ENCODE assay signal across 17 cellular contexts in genomic region chr2:196372811-196373664, GRCh38.
A peak's percentile ranks its signal among the peaks of the same experiment; 100 is the strongest.
DNase-seq lines count a peak whose midpoint lies in the region; ATAC-seq and TF ChIP-seq lines count a peak whose summit lies in the region.
"Had no signal": no experiment of that assay in that cellular context is flagged by ENCODE, and none has a peak within 500 bp of the region (broad histone marks: within the 10 kb centered on the region; RNA-seq: fewer than 3 reads in every experiment).

No MANE protein-coding gene starts in this region.

- WGBS in thyroid gland, 2 donors: 59 to 68% methylated on average over 6 of the region's 6 CpGs

- in situ Hi-C loops in astrocyte of the spinal cord (cut with HindIII; ENCODE audit: low sequenced_read_pairs): no loop called here

- H3K4me1 ChIP-seq in thyroid gland: no peaks in the 10 kb centered on the region
- H3K4me1 ChIP-seq: foreskin keratinocyte had no signal

- DNase-seq in astrocyte of the spinal cord (ENCODE audit: low read depth, low spot score): peak; percentile 15
- peak; percentile 75 for DNase-seq in fibroblast of the aortic adventitia (ENCODE audit: low read depth)
- no peak for DNase-seq in mesothelial cell of epicardium (ENCODE audit: low spot score in 2 of 2, unreplicated experiment in 2 of 2)
- no peak for DNase-seq in thyroid gland
- no peak for DNase-seq in ureter (ENCODE audit: low spot score)
- DNase-seq in substantia nigra (lab: John Stamatoyannopoulos, UW): no peak
- DNase-seq: AML-193; foreskin keratinocyte; MG63; NCI-H1930; NCI-H510A; nucleus accumbens; stimulated activated naive CD4-positive, alpha-beta T cell had no signal

- H3K4me3 ChIP-seq in astrocyte of the spinal cord (ENCODE audit: low read depth, low read length): no peak overlapping the region
- no peak overlapping the region for H3K4me3 ChIP-seq in fibroblast of the aortic adventitia (ENCODE audit: low read depth, low read length)
- H3K4me3 ChIP-seq in thyroid gland (replicated peaks in 1 of 3): no peak overlapping the region
- H3K4me3 ChIP-seq: MG63 had no signal

- H3K27me3 ChIP-seq in thyroid gland: no peaks in the 10 kb centered on the region
- H3K27me3 ChIP-seq: foreskin keratinocyte, MG63 had no signal

- peaks cover 13% of the 10 kb centered on the region for H3K36me3 Mint-ChIP-seq in mesothelial cell of epicardium

- peak overlapping the region in 2 of 3 donors; percentile 4 to 29 for H3K27ac ChIP-seq in thyroid gland
- H3K27ac ChIP-seq in substantia nigra (ENCODE audit: low read depth, low read length, poor library complexity, severe bottlenecking): no peak overlapping the region
- H3K27ac ChIP-seq: foreskin keratinocyte, VCaP had no signal

- H3K4me3 Mint-ChIP-seq in mesothelial cell of epicardium: no peak overlapping the region
- H3K4me3 Mint-ChIP-seq: activated T-helper 17 cell treated with anti-CD3 and anti-CD28 coated beads, Interleukin-2, amount 50 U/mL, for 72 hours had no signal

- intact Hi-C loops in thyroid gland (cut with DNase I): no loop called here

- no peak for TF ChIP-seq POLR2A in thyroid gland (IDR thresholded peaks at IDR 0.05)

- no peak for ATAC-seq in GM21528 (IDR thresholded peaks at IDR 0.05; ENCODE audit: low FRiP score, unreplicated experiment)
- ATAC-seq: activated T-helper 17 cell treated with anti-CD3 and anti-CD28 coated beads, Interleukin-2, amount 50 U/mL, for 72 hours; foreskin keratinocyte; HCT116 had no signal

- no peaks in the 10 kb centered on the region for H3K36me3 ChIP-seq in thyroid gland
- H3K36me3 ChIP-seq: MG63 had no signal

- H3K9me3 Mint-ChIP-seq in mesothelial cell of epicardium: peaks cover 14% of the 10 kb centered on the region

- no peaks in the 10 kb centered on the region for H3K27me3 Mint-ChIP-seq in mesothelial cell of epicardium (ENCODE audit: low read depth)

- H3K4me1 Mint-ChIP-seq in mesothelial cell of epicardium: peaks cover 19% of the 10 kb centered on the region

- TF ChIP-seq CTCF in astrocyte of the spinal cord (IDR thresholded peaks at IDR 0.05; ENCODE audit: low read depth, low read length): no peak
- TF ChIP-seq CTCF in fibroblast of the aortic adventitia (IDR thresholded peaks at IDR 0.05; ENCODE audit: insufficient read depth, low read length): no peak
- no peak for TF ChIP-seq CTCF in mesothelial cell of epicardium (IDR thresholded peaks at IDR 0.05; ENCODE audit: unreplicated experiment)
- no peak for TF ChIP-seq CTCF in thyroid gland (IDR thresholded peaks at IDR 0.05)

- no peaks in the 10 kb centered on the region for H3K9me3 ChIP-seq in thyroid gland

- peak overlapping the region; percentile 64 for H3K27ac Mint-ChIP-seq in mesothelial cell of epicardium
- H3K27ac Mint-ChIP-seq: activated T-helper 17 cell treated with anti-CD3 and anti-CD28 coated beads, Interleukin-2, amount 50 U/mL, for 72 hours had no signal

Comparison
In these comparisons a context has a peak if more than half of its experiments do, and no peak if none do; other contexts are left out.
1. DNase-seq: peak in astrocyte of the spinal cord (single experiment) and fibroblast of the aortic adventitia (single experiment); none in mesothelial cell of epicardium (0 of 2), thyroid gland (0 of 2), ureter (single experiment) and substantia nigra (0 of 49).